35 cellular contexts compared by ENCODE assay signal in genomic region chrX:5528057-5528456, GRCh38.
"Had no signal": no experiment of that assay in that cellular context is flagged by ENCODE, and none has a peak within 500 bp of the region (broad histone marks: within the 10 kb centered on the region; RNA-seq: fewer than 3 reads in every experiment).

No MANE protein-coding gene starts in this region.

- H3K36me3 Mint-ChIP-seq: activated naive CD4-positive, alpha-beta T cell treated with anti-CD3 and anti-CD28 coated beads, Interleukin-2, amount 50 U/mL, for 24 hours; activated naive CD8-positive, alpha-beta T cell treated with anti-CD3 and anti-CD28 coated beads, Interleukin-2, amount 10 ng/mL, durations not matched to agents 7 days and 5 days; IgD-negative memory B cell had no signal

- H3K4me3 Mint-ChIP-seq: activated CD4-positive, alpha-beta memory T cell treated with anti-CD3 and anti-CD28 coated beads, Interleukin-2, amount 10 ng/mL, durations not matched to agents 7 days and 5 days; activated naive CD4-positive, alpha-beta T cell treated with anti-CD3 and anti-CD28 coated beads, Interleukin-2, amount 50 U/mL, for 24 hours; activated naive CD8-positive, alpha-beta T cell treated with anti-CD3 and anti-CD28 coated beads, Interleukin-2, amount 10 ng/mL, durations not matched to agents 7 days and 5 days; IgD-negative memory B cell had no signal

- H3K27me3 Mint-ChIP-seq: activated CD4-positive, alpha-beta memory T cell treated with anti-CD3 and anti-CD28 coated beads, Interleukin-2, amount 10 ng/mL, durations not matched to agents 7 days and 5 days; activated naive CD4-positive, alpha-beta T cell treated with anti-CD3 and anti-CD28 coated beads, Interleukin-2, amount 50 U/mL, for 24 hours; activated naive CD8-positive, alpha-beta T cell treated with anti-CD3 and anti-CD28 coated beads, Interleukin-2, amount 10 ng/mL, durations not matched to agents 7 days and 5 days; IgD-negative memory B cell had no signal

- ATAC-seq: body of pancreas had no signal

- H3K9me3 Mint-ChIP-seq: activated naive CD4-positive, alpha-beta T cell treated with anti-CD3 and anti-CD28 coated beads, Interleukin-2, amount 50 U/mL, for 24 hours had no signal

- H3K27ac Mint-ChIP-seq: activated CD4-positive, alpha-beta memory T cell treated with anti-CD3 and anti-CD28 coated beads, Interleukin-2, amount 10 ng/mL, durations not matched to agents 7 days and 5 days; activated naive CD4-positive, alpha-beta T cell treated with anti-CD3 and anti-CD28 coated beads, Interleukin-2, amount 50 U/mL, for 24 hours; activated naive CD8-positive, alpha-beta T cell treated with anti-CD3 and anti-CD28 coated beads, Interleukin-2, amount 10 ng/mL, durations not matched to agents 7 days and 5 days; activated T-helper 2 cell treated with anti-CD3 and anti-CD28 coated beads, Interferon-gamma antibody, Interleukin-2, Interleukin-4, amounts not matched to agents 10 μg/mL and 5 μg/mL and 100 μg/mL, durations not matched to agents 14 hours and 24 hours and 36 hours; IgD-negative memory B cell had no signal

- DNase-seq: activated CD4-positive, alpha-beta memory T cell treated with anti-CD3 and anti-CD28 coated beads, Interleukin-2, amount 10 ng/mL, durations not matched to agents 7 days and 5 days; activated CD4-positive, alpha-beta T cell treated with anti-CD3 and anti-CD28 coated beads for 1 hour; activated CD4-positive, alpha-beta T cell treated with anti-CD3 and anti-CD28 coated beads for 48 hours; activated CD4-positive, CD25-positive, alpha-beta regulatory T cell; activated gamma-delta T cell; activated naive CD4-positive, alpha-beta T cell treated with Interleukin-2 at 50 U/mL for 16 hours; activated naive CD8-positive, alpha-beta T cell treated with anti-CD3 and anti-CD28 coated beads, Interleukin-2, amount 10 ng/mL, durations not matched to agents 7 days and 5 days; activated T-cell treated with anti-CD3 and anti-CD28 coated beads, Interleukin-2, amount 50 U/mL, for 1 hour; amygdala; body of pancreas; caudate nucleus; cerebellar nuclear complex; Karpas-422; KBM-7; MG63; NCI-H1048; NCI-H1105 treated with DMSO at 0.1 percent for 48 hours; NCI-H1436; NCI-H1694; NCI-H1930; NCI-H2081 treated with DMSO at 0.1 percent for 48 hours; NCI-H2171; NCI-H510A; NCI-H526; NCI-H748 treated with DMSO at 0.1 percent for 48 hours; PC-9; Right ventricle myocardium superior; SW 1271; T-helper 1 cell; T-helper 2 cell; T-helper 9 cell; WERI-Rb-1 had no signal

- H3K4me1 Mint-ChIP-seq: activated CD4-positive, alpha-beta memory T cell treated with anti-CD3 and anti-CD28 coated beads, Interleukin-2, amount 10 ng/mL, durations not matched to agents 7 days and 5 days; activated naive CD4-positive, alpha-beta T cell treated with anti-CD3 and anti-CD28 coated beads, Interleukin-2, amount 50 U/mL, for 24 hours; activated naive CD8-positive, alpha-beta T cell treated with anti-CD3 and anti-CD28 coated beads, Interleukin-2, amount 10 ng/mL, durations not matched to agents 7 days and 5 days; IgD-negative memory B cell had no signal
